In the genomic region with DNA sequence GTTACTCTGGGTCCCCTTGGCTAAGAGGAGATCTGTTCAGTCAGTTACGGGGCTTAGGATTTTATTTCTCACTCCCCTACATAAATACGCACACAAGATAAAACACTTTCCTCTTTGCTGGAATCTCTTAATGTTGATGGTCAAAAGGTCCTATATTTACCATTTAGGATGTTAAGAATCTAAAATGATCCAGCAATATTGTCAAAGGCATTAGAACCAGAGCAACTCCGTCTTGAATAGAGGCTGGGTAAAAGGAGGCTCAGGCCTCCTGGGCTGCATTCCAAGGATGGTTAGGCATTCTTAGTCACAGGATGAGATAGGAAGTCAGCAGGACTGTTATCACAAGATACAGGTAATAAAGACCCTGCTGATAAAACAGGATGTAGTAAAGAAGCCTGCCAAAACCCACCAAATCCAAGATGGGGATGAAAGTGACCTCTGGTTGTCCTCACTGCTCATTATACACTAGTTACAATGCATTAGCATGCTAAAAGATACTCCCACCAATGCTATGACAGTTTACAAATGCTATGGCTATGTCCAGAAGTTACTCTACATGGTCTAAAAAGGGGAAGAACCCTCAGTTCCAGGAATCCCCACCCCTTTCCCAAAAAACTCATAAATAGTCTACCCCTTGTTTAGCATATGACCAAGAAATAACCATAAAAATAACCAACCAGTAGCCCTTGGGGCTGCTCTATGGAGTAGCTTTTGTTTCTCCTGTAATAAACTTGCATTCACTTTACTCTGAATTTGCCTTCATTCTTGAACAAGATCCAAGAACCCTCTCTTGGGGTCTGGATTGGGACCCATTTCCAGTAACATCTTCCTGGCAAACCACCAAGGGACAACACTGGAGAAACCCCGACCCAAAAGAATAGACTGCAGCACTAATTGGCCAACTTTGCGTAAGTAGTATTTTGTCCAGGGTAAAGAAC, we compare ENCODE assay signal across 1 cellular context.
TF ChIP-seq lines count a peak whose summit lies in the region.

No MANE protein-coding gene starts in this region.

TF ChIP-seq in K562, 482 proteins besides CTCF, POLR2A, EP300 and RAD21 (continued from another document and continues in another):
- TF ChIP-seq, protein P1, sequence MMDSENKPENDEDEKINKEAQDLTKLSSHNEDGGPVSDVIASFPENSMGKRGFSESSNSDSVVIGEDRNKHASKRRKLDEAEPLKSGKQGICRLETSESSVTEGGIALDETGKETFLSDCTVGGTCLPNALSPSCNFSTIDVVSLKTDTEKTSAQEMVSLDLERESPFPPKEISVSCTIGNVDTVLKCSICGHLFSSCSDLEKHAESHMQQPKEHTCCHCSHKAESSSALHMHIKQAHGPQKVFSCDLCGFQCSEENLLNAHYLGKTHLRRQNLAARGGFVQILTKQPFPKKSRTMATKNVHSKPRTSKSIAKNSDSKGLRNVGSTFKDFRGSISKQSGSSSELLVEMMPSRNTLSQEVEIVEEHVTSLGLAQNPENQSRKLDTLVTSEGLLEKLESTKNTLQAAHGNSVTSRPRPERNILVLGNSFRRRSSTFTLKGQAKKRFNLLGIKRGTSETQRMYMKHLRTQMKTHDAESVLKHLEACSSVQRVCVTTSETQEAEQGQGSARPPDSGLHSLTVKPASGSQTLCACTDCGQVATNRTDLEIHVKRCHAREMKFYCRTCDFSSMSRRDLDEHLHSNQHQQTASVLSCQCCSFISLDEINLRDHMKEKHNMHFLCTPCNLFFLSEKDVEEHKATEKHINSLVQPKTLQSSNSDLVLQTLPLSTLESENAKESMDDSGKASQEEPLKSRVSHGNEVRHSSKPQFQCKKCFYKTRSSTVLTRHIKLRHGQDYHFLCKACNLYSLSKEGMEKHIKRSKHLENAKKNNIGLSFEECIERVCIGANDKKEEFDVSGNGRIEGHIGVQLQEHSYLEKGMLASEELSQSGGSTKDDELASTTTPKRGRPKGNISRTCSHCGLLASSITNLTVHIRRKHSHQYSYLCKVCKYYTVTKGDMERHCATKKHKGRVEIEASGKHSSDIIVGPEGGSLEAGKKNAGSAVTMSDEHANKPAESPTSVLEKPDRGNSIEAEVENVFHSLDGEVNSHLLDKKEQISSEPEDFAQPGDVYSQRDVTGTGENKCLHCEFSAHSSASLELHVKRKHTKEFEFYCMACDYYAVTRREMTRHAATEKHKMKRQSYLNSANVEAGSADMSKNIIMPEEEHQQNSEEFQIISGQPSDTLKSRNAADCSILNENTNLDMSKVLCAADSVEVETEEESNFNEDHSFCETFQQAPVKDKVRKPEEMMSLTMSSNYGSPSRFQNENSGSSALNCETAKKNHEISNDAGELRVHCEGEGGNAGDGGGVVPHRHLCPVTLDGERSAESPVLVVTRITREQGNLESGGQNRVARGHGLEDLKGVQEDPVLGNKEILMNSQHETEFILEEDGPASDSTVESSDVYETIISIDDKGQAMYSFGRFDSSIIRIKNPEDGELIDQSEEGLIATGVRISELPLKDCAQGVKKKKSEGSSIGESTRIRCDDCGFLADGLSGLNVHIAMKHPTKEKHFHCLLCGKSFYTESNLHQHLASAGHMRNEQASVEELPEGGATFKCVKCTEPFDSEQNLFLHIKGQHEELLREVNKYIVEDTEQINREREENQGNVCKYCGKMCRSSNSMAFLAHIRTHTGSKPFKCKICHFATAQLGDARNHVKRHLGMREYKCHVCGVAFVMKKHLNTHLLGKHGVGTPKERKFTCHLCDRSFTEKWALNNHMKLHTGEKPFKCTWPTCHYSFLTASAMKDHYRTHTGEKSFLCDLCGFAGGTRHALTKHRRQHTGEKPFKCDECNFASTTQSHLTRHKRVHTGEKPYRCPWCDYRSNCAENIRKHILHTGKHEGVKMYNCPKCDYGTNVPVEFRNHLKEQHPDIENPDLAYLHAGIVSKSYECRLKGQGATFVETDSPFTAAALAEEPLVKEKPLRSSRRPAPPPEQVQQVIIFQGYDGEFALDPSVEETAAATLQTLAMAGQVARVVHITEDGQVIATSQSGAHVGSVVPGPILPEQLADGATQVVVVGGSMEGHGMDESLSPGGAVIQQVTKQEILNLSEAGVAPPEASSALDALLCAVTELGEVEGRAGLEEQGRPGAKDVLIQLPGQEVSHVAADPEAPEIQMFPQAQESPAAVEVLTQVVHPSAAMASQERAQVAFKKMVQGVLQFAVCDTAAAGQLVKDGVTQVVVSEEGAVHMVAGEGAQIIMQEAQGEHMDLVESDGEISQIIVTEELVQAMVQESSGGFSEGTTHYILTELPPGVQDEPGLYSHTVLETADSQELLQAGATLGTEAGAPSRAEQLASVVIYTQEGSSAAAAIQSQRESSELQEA (IDR thresholded peaks at IDR 0.05; ENCODE audit: low read depth): no peak
- no peak for TF ChIP-seq MXI1 (IDR thresholded peaks at IDR 0.05; ENCODE audit: low read depth, low read length)
- TF ChIP-seq DDX20 (tag; IDR thresholded peaks at IDR 0.05; ENCODE audit: low read depth): peak; percentile 79
- peak; percentile 77 for TF ChIP-seq BACH1 (tag; IDR thresholded peaks at IDR 0.05)
- TF ChIP-seq ZFP30 (CRISPR knock-in tag; IDR thresholded peaks at IDR 0.05; ENCODE audit: borderline replicate concordance): no peak
- TF ChIP-seq CC2D1A (IDR thresholded peaks at IDR 0.05): no peak
- TF ChIP-seq ZNF644 (tag; IDR thresholded peaks at IDR 0.05; ENCODE audit: low read depth): peak; percentile 74; the same call in 1 of the 2 replicates
- 0 out of 4 replicates have a peak, but pooled peaks of 1 of the 2 experiments have one; percentile 20 for TF ChIP-seq HDAC1 (IDR thresholded peaks at IDR 0.05)
- TF ChIP-seq BRD4 (IDR thresholded peaks at IDR 0.05): 0 out of 2 replicates have a peak, but pooled peaks have one; percentile 8
- no peak for TF ChIP-seq HNRNPLL (IDR thresholded peaks at IDR 0.05; ENCODE audit: low read depth, low read length, poor library complexity, severe bottlenecking)
- TF ChIP-seq, protein P2, sequence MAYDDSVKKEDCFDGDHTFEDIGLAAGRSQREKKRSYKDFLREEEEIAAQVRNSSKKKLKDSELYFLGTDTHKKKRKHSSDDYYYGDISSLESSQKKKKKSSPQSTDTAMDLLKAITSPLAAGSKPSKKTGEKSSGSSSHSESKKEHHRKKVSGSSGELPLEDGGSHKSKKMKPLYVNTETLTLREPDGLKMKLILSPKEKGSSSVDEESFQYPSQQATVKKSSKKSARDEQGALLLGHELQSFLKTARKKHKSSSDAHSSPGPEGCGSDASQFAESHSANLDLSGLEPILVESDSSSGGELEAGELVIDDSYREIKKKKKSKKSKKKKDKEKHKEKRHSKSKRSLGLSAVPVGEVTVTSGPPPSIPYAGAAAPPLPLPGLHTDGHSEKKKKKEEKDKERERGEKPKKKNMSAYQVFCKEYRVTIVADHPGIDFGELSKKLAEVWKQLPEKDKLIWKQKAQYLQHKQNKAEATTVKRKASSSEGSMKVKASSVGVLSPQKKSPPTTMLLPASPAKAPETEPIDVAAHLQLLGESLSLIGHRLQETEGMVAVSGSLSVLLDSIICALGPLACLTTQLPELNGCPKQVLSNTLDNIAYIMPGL (CRISPR knock-in tag; IDR thresholded peaks at IDR 0.05): no peak
- TF ChIP-seq ZNF239 (CRISPR knock-in tag; IDR thresholded peaks at IDR 0.05): peak; percentile 53
- TF ChIP-seq POLR3A (IDR thresholded peaks at IDR 0.05; ENCODE audit: borderline replicate concordance, extremely low read depth, insufficient read depth, insufficient read length): no peak
- no peak for TF ChIP-seq PURB (CRISPR knock-in tag; IDR thresholded peaks at IDR 0.05; ENCODE audit: low read depth)
- TF ChIP-seq, protein P3, sequence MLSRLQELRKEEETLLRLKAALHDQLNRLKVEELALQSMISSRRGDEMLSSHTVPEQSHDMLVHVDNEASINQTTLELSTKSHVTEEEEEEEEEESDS (CRISPR knock-in tag; IDR thresholded peaks at IDR 0.05): no peak
- TF ChIP-seq ZNF23 (CRISPR knock-in tag; IDR thresholded peaks at IDR 0.05): no peak
- peak; percentile 91 for TF ChIP-seq SMARCE1 (IDR thresholded peaks at IDR 0.05)
- peak in 1 of 2 experiments; percentile 37 for TF ChIP-seq AFF1 (IDR thresholded peaks at IDR 0.05; ENCODE audit: low read depth in 1 of 2, partially characterized antibody in 2 of 2)
- no peak for TF ChIP-seq NR0B1 (IDR thresholded peaks at IDR 0.05; ENCODE audit: partially characterized antibody)
- TF ChIP-seq ZNF224 (CRISPR knock-in tag; IDR thresholded peaks at IDR 0.05): no peak
- TF ChIP-seq HOXB6 (CRISPR knock-in tag; IDR thresholded peaks at IDR 0.05; ENCODE audit: borderline replicate concordance): no peak
- TF ChIP-seq HINFP (tag; conservative IDR thresholded peaks at IDR 0.05; ENCODE audit: low read depth): no peak
- TF ChIP-seq RBM15 (IDR thresholded peaks at IDR 0.05; ENCODE audit: insufficient read depth, low read length): no peak
- no peak for TF ChIP-seq ZNF263 (CRISPR knock-in tag; IDR thresholded peaks at IDR 0.05; ENCODE audit: borderline replicate concordance)
- no peak for TF ChIP-seq MYNN (IDR thresholded peaks at IDR 0.05)
- no peak for TF ChIP-seq MYNN (CRISPR knock-in tag; IDR thresholded peaks at IDR 0.05)
- TF ChIP-seq SMAD3 (CRISPR knock-in tag; conservative IDR thresholded peaks at IDR 0.05): peak; percentile 66
- TF ChIP-seq TBL1XR1 (IDR thresholded peaks at IDR 0.05; ENCODE audit: low read length in 2 of 2): peak in 1 of 2 experiments; percentile 84; a peak in 2 of 4 replicates
- TF ChIP-seq NFATC3 (IDR thresholded peaks at IDR 0.05): no peak
- TF ChIP-seq MTA2 (IDR thresholded peaks at IDR 0.05; ENCODE audit: low read depth): no peak
- no peak for TF ChIP-seq ZFP36 (IDR thresholded peaks at IDR 0.05; ENCODE audit: low read depth, low read length, partially characterized antibody)
- TF ChIP-seq CREB5 (CRISPR knock-in tag; IDR thresholded peaks at IDR 0.05): peak; percentile 66; the same call in 1 of the 2 replicates
- peak; percentile 81 for TF ChIP-seq ZNF76 (CRISPR knock-in tag; IDR thresholded peaks at IDR 0.05; ENCODE audit: borderline replicate concordance)
- TF ChIP-seq ETV6 (IDR thresholded peaks at IDR 0.05; ENCODE audit: borderline replicate concordance in 1 of 2, low read depth in 2 of 2, low read length in 1 of 2): no peak; a peak in 1 of 4 replicates
- TF ChIP-seq ETV6 (CRISPR knock-in tag; IDR thresholded peaks at IDR 0.05; ENCODE audit: borderline replicate concordance): no peak
- peak; percentile 74; the same call in 1 of the 2 replicates for TF ChIP-seq MEF2D (tag; conservative IDR thresholded peaks at IDR 0.05; ENCODE audit: low read depth)
- no peak for TF ChIP-seq PHB (CRISPR knock-in tag; IDR thresholded peaks at IDR 0.05)
- TF ChIP-seq, protein P4, sequence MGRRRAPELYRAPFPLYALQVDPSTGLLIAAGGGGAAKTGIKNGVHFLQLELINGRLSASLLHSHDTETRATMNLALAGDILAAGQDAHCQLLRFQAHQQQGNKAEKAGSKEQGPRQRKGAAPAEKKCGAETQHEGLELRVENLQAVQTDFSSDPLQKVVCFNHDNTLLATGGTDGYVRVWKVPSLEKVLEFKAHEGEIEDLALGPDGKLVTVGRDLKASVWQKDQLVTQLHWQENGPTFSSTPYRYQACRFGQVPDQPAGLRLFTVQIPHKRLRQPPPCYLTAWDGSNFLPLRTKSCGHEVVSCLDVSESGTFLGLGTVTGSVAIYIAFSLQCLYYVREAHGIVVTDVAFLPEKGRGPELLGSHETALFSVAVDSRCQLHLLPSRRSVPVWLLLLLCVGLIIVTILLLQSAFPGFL (CRISPR knock-in tag; IDR thresholded peaks at IDR 0.05): no peak
- peak; percentile 71 for TF ChIP-seq NCOR1 (IDR thresholded peaks at IDR 0.05)
